In genomic region chr2:204104821-204105220, GRCh38 we compare ENCODE assay signal across 15 cellular contexts.
"Had no signal": no experiment of that assay in that cellular context is flagged by ENCODE, and none has a peak within 500 bp of the region (broad histone marks: within the 10 kb centered on the region; RNA-seq: fewer than 3 reads in every experiment).

No MANE protein-coding gene starts in this region.

- H3K27me3 ChIP-seq: esophagus squamous epithelium, hepatocyte, ovary, SJSA1, suprapubic skin had no signal

- H3K4me3 ChIP-seq: coronary artery, esophagus squamous epithelium, hepatocyte, ovary, SJSA1, suprapubic skin had no signal

- H3K36me3 Mint-ChIP-seq: brain; stimulated activated naive B cell treated with anti-CD40 and anti-IgM and Interleukin-4, amounts not matched to agents 10 μg/mL and 1 μg/mL and 100 μg/mL, for 72 hours had no signal

- H3K9me3 ChIP-seq: esophagus squamous epithelium, ovary, SJSA1, suprapubic skin had no signal

- H3K27ac Mint-ChIP-seq: activated B cell treated with CpG ODN at 0.5 μM for 24 hours; brain; stimulated activated naive B cell treated with anti-CD40 and anti-IgM and Interleukin-4, amounts not matched to agents 10 μg/mL and 1 μg/mL and 100 μg/mL, for 72 hours had no signal

- ATAC-seq: sciatic nerve; stimulated activated naive B cell treated with anti-CD40 and anti-IgM and Interleukin-4, amounts not matched to agents 10 μg/mL and 1 μg/mL and 100 μg/mL, for 72 hours had no signal

- H3K36me3 ChIP-seq: esophagus squamous epithelium, ovary, SJSA1, suprapubic skin had no signal

- DNase-seq: activated B cell treated with CpG ODN at 0.5 μM for 24 hours; central memory CD4-positive, alpha-beta T cell; effector CD4-positive, alpha-beta T cell; esophagus squamous epithelium; islet precursor cell; ovary; stimulated activated CD4-positive, alpha-beta T cell treated with anti-CD3 and anti-CD28 coated beads, Interleukin-2, amount 100 ng/mL, for 24 hours; stimulated activated naive B cell treated with anti-CD40 and anti-IgM and Interleukin-4, amounts not matched to agents 10 μg/mL and 1 μg/mL and 100 μg/mL, for 72 hours; trophoblast cell had no signal

- H3K27ac ChIP-seq: coronary artery, esophagus squamous epithelium, hepatocyte, ovary, SJSA1, suprapubic skin had no signal

- H3K4me3 Mint-ChIP-seq: activated B cell treated with CpG ODN at 0.5 μM for 24 hours; brain; stimulated activated naive B cell treated with anti-CD40 and anti-IgM and Interleukin-4, amounts not matched to agents 10 μg/mL and 1 μg/mL and 100 μg/mL, for 72 hours had no signal

- H3K9me3 Mint-ChIP-seq: activated B cell treated with CpG ODN at 0.5 μM for 24 hours; stimulated activated naive B cell treated with anti-CD40 and anti-IgM and Interleukin-4, amounts not matched to agents 10 μg/mL and 1 μg/mL and 100 μg/mL, for 72 hours had no signal
